ENCODE assay signal across 13 cellular contexts in genomic region chr18:76376668-76377358, GRCh38.
DNase-seq lines count a peak whose midpoint lies in the region; ATAC-seq and TF ChIP-seq lines count a peak whose summit lies in the region.
"Had no signal": no experiment of that assay in that cellular context is flagged by ENCODE, and none has a peak within 500 bp of the region (broad histone marks: within the 10 kb centered on the region; RNA-seq: fewer than 3 reads in every experiment).

No MANE protein-coding gene starts in this region.

- 74% methylated on average over 27 of the region's 27 CpGs for WGBS in prostate gland

- no peak overlapping the region for H3K4me3 Mint-ChIP-seq in activated T-cell treated with anti-CD3 and anti-CD28 coated beads, Interleukin-2, amount 50 U/mL, for 4 hours
- no peak overlapping the region for H3K4me3 Mint-ChIP-seq in type B pancreatic cell
- H3K4me3 Mint-ChIP-seq: effector memory CD8-positive, alpha-beta T cell had no signal

- no peaks in the 10 kb centered on the region for H3K27me3 ChIP-seq in prostate gland (replicated peaks; ENCODE audit: insufficient read depth)
- H3K27me3 ChIP-seq: adrenal gland had no signal

- peaks cover 2% of the 10 kb centered on the region for H3K36me3 Mint-ChIP-seq in activated T-cell treated with anti-CD3 and anti-CD28 coated beads, Interleukin-2, amount 50 U/mL, for 4 hours (ENCODE audit: insufficient read depth)
- H3K36me3 Mint-ChIP-seq in type B pancreatic cell = peaks cover 35% of the 10 kb centered on the region

- TF ChIP-seq CTCF in type B pancreatic cell (conservative IDR thresholded peaks at IDR 0.05) (no peak), prostate gland (IDR thresholded peaks at IDR 0.05) (no peak)

- H3K27ac Mint-ChIP-seq in type B pancreatic cell = peak overlapping the region; percentile 51
- H3K27ac Mint-ChIP-seq: effector memory CD8-positive, alpha-beta T cell had no signal

- no peaks in the 10 kb centered on the region for H3K4me1 ChIP-seq in prostate gland (replicated peaks)

- peaks cover 52% of the 10 kb centered on the region for H3K4me1 Mint-ChIP-seq in activated T-cell treated with anti-CD3 and anti-CD28 coated beads, Interleukin-2, amount 50 U/mL, for 4 hours (ENCODE audit: low read depth)
- peaks cover 20% of the 10 kb centered on the region for H3K4me1 Mint-ChIP-seq in type B pancreatic cell (ENCODE audit: unreplicated experiment)

- intact Hi-C loops in prostate gland (cut with DNase I) = no loop called here

- no peak overlapping the region for H3K27ac ChIP-seq in prostate gland
- H3K27ac ChIP-seq: adrenal gland had no signal

- peaks cover 3% of the 10 kb centered on the region for H3K9me3 Mint-ChIP-seq in activated T-cell treated with anti-CD3 and anti-CD28 coated beads, Interleukin-2, amount 50 U/mL, for 4 hours
- H3K9me3 Mint-ChIP-seq in type B pancreatic cell = no peaks in the 10 kb centered on the region
- H3K9me3 Mint-ChIP-seq: effector memory CD8-positive, alpha-beta T cell had no signal

- H3K4me3 ChIP-seq in prostate gland = no peak overlapping the region
- H3K4me3 ChIP-seq: adrenal gland had no signal

- no peaks in the 10 kb centered on the region for H3K9me3 ChIP-seq in prostate gland
- H3K9me3 ChIP-seq: adrenal gland had no signal

- no peaks in the 10 kb centered on the region for H3K27me3 Mint-ChIP-seq in activated T-cell treated with anti-CD3 and anti-CD28 coated beads, Interleukin-2, amount 50 U/mL, for 4 hours (ENCODE audit: low read depth)
- H3K27me3 Mint-ChIP-seq in type B pancreatic cell = no peaks in the 10 kb centered on the region

- no peaks in the 10 kb centered on the region for H3K36me3 ChIP-seq in prostate gland

- peak; percentile 4 to 55 for ATAC-seq in activated T-cell treated with anti-CD3 and anti-CD28 coated beads, Interleukin-2, amount 50 U/mL, for 4 hours
- ATAC-seq: effector memory CD8-positive, alpha-beta T cell had no signal

- peak; percentile 71 for DNase-seq in activated CD8-positive, alpha-beta memory T cell treated with anti-CD3 and anti-CD28 coated beads, Interleukin-2, amount 50 U/mL, for 48 hours
- DNase-seq in activated CD8-positive, alpha-beta memory T cell treated with anti-CD3 and anti-CD28 coated beads, Interleukin-2, amount 50 U/mL, for 4 hours = no peak
- no peak for DNase-seq in activated T-cell treated with anti-CD3 and anti-CD28 coated beads, Interleukin-2, amount 50 U/mL, for 4 hours
- peak; percentile 49 for DNase-seq in mesenteric fat pad (ENCODE audit: low spot score)
- DNase-seq in type B pancreatic cell (ENCODE audit: extremely low spot score, unreplicated experiment) = no peak
- no peak for DNase-seq in prostate gland (ENCODE audit: low spot score)
- DNase-seq in A172 (ENCODE audit: low spot score) = no peak
- no peak for DNase-seq in iPS-NIHi7 (ENCODE audit: extremely low spot score)
- DNase-seq: effector memory CD8-positive, alpha-beta T cell; mesenchymal stem cell; NCI-H2029 treated with DMSO at 0.1 percent for 48 hours; retina had no signal

- no peak for TF ChIP-seq POLR2A in prostate gland (IDR thresholded peaks at IDR 0.05)

Comparison
In these comparisons a context has a peak if more than half of its experiments do, and no peak if none do; other contexts are left out.
1. DNase-seq: peak in activated CD8-positive, alpha-beta memory T cell treated with anti-CD3 and anti-CD28 coated beads, Interleukin-2, amount 50 U/mL, for 48 hours (single experiment) and mesenteric fat pad (single experiment); none in activated CD8-positive, alpha-beta memory T cell treated with anti-CD3 and anti-CD28 coated beads, Interleukin-2, amount 50 U/mL, for 4 hours (single experiment), activated T-cell treated with anti-CD3 and anti-CD28 coated beads, Interleukin-2, amount 50 U/mL, for 4 hours (single experiment), type B pancreatic cell (single experiment), prostate gland (single experiment), A172 (single experiment) and iPS-NIHi7 (single experiment).